2 cellular contexts compared by ENCODE assay signal in genomic region chr22:40855104-40855959, GRCh38.
TF ChIP-seq lines count a peak whose summit lies in the region.

No MANE protein-coding gene starts in this region.

TF ChIP-seq in SK-N-SH, 30 proteins besides CTCF, POLR2A, EP300 and RAD21 (continued from another document):
- TF ChIP-seq JUND (IDR thresholded peaks at IDR 0.05) = no peak
- TF ChIP-seq TCF12 (IDR thresholded peaks at IDR 0.05) = no peak
- no peak for TF ChIP-seq RCOR1 (IDR thresholded peaks at IDR 0.05; ENCODE audit: low read length)
- no peak for TF ChIP-seq MXI1 (IDR thresholded peaks at IDR 0.05; ENCODE audit: low read depth, low read length)
- TF ChIP-seq FOSL2 (IDR thresholded peaks at IDR 0.05; ENCODE audit: borderline replicate concordance, low read depth) = no peak
- no peak for TF ChIP-seq NRF1 (IDR thresholded peaks at IDR 0.05; ENCODE audit: low read depth, low read length)
- no peak for TF ChIP-seq NFIC (IDR thresholded peaks at IDR 0.05; ENCODE audit: borderline replicate concordance)
- TF ChIP-seq MEF2A (IDR thresholded peaks at IDR 0.05; ENCODE audit: borderline replicate concordance, low read depth) = no peak
- TF ChIP-seq SIN3A (IDR thresholded peaks at IDR 0.05; ENCODE audit: borderline replicate concordance, low read depth, low read length) = no peak
- TF ChIP-seq YY1 (IDR thresholded peaks at IDR 0.05; ENCODE audit: low read depth) = no peak
- TF ChIP-seq REST (IDR thresholded peaks at IDR 0.05; ENCODE audit: low read depth, low read length) = no peak

TF ChIP-seq in SK-N-SH treated with all-trans-retinoic acid at 6 μM for 48 hours, 23 proteins besides CTCF, POLR2A, EP300 and RAD21 (continued from another document):
- no peak for TF ChIP-seq TSHZ2 (CRISPR knock-in tag; IDR thresholded peaks at IDR 0.05)
- no peak for TF ChIP-seq CSRNP3 (CRISPR knock-in tag; IDR thresholded peaks at IDR 0.05)
- TF ChIP-seq POU6F1 (CRISPR knock-in tag; IDR thresholded peaks at IDR 0.05; ENCODE audit: borderline replicate concordance, low read depth) = no peak
TF ChIP-seq in SK-N-SH treated with all-trans-retinoic acid at 6 μM for 48 hours: peak in this region for 0.
